ENCODE assay signal across 1 cellular context in the genomic region with DNA sequence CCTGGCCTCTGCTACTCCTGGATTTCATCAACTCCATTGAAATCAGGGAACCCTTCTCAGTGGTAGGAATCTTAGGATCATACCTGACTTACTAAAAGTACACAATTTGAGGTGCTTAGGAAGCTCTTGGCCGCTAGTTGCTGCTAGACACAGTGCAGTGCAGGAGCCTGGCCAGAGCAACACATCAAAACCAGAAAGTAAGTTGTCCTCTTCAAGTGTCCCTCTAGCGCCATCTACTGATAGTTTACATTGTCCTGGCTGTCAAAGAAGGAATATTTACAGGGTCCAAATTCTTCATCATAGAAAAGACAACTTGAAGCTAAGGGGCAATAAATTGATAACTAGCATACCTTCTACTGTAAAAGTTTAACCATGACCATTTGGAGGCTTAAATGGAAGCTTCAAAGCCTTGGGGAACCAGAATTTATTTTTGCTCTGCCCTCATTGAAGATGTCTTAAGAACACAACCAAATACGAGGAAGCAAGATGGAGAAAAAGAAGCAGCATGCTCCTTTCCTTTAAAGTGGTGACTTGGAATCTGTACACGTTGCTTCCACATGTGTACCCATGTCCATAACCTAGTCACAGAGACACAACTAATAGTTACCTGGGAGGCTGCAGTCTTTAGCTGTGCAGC.
A peak's percentile ranks its signal among the peaks of the same experiment; 100 is the strongest.
TF ChIP-seq lines count a peak whose summit lies in the region.

No MANE protein-coding gene starts in this region.

TF ChIP-seq in HepG2, 621 proteins besides CTCF, POLR2A, EP300 and RAD21 (continued from another document):
- TF ChIP-seq FOXP4 (CRISPR knock-in tag; IDR thresholded peaks at IDR 0.05) (peak; percentile 35; the same call in 1 of the 2 replicates), RBFOX2 (IDR thresholded peaks at IDR 0.05; ENCODE audit: low read depth, low read length) (no peak), FOXA3 (CRISPR knock-in tag; IDR thresholded peaks at IDR 0.05) (peak; percentile 33; the same call in 1 of the 2 replicates), FOSL1 (CRISPR knock-in tag; IDR thresholded peaks at IDR 0.05; ENCODE audit: borderline replicate concordance) (no peak), ZNF282 (IDR thresholded peaks at IDR 0.05; ENCODE audit: partially characterized antibody) (no peak), GTF3A (CRISPR knock-in tag; conservative IDR thresholded peaks at IDR 0.05) (no peak), RXRB (CRISPR knock-in tag; IDR thresholded peaks at IDR 0.05; ENCODE audit: borderline replicate concordance) (peak; percentile 34; the same call in 1 of the 2 replicates), ZNF724P (CRISPR knock-in tag; IDR thresholded peaks at IDR 0.05; ENCODE audit: borderline replicate concordance) (no peak), DRAP1 (CRISPR knock-in tag; IDR thresholded peaks at IDR 0.05) (no peak), MEIS2 (CRISPR knock-in tag; IDR thresholded peaks at IDR 0.05) (no peak)
- TF ChIP-seq, protein P1, sequence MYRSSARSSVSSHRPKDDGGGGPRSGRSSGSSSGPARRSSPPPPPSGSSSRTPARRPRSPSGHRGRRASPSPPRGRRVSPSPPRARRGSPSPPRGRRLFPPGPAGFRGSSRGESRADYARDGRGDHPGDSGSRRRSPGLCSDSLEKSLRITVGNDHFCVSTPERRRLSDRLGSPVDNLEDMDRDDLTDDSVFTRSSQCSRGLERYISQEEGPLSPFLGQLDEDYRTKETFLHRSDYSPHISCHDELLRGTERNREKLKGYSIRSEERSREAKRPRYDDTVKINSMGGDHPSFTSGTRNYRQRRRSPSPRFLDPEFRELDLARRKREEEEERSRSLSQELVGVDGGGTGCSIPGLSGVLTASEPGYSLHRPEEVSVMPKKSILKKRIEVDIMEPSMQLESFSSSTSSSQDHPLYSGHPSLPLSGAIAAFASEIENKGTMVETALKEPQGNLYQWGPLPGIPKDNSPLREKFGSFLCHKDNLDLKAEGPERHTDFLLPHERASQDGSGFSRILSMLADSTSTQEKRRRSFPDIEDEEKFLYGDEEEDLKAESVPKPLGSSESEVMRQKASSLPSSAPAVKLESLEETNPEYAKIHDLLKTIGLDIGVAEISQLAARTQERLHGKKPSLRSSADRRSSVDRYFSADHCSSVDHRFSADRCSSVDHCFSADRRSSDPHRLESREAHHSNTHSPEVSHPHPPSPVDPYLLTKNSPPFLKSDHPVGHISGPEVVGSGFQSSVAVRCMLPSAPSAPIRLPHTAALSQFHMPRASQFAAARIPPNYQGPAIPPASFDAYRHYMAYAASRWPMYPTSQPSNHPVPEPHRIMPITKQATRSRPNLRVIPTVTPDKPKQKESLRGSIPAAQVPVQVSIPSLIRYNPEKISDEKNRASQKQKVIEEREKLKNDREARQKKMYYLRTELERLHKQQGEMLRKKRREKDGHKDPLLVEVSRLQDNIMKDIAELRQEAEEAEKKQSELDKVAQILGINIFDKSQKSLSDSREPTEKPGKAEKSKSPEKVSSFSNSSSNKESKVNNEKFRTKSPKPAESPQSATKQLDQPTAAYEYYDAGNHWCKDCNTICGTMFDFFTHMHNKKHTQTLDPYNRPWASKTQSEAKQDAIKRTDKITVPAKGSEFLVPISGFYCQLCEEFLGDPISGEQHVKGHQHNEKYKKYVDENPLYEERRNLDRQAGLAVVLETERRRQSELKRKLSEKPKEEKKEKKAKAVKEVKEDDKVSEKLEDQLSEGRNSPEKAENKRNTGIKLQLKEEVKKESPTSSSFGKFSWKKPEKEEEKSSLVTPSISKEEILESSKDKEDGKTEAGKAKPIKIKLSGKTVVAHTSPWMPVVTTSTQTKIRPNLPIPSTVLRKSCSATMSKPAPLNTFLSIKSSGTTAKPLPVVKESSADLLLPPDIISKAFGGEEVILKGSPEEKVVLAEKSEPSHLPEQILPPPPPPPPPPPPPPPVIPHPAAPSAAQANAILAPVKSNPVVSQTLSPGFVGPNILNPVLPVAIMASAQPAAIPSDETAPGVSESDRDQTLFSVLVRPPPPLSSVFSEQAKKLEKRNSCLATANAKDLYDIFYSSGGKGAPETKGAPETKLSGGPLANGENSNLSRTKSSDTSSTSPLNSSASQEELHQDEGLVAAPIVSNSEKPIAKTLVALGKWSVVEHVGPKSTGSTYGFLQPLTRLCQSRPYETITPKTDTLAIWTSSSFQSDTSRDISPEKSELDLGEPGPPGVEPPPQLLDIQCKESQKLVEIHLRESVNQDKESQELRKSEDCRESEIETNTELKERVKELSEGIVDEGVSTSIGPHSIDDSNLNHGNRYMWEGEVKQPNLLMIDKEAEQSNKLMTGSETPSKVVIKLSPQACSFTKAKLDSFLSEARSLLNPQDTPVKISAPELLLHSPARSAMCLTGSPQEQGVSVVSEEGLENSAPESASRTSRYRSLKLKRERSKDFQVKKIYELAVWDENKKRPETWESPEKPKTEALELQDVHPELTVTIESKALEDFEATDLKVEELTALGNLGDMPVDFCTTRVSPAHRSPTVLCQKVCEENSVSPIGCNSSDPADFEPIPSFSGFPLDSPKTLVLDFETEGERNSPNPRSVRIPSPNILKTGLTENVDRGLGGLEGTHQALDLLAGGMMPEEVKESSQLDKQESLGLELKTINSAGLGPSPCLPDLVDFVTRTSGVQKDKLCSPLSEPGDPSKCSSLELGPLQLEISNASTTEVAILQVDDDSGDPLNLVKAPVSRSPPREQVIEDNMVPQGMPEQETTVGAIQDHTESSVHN (CRISPR knock-in tag; IDR thresholded peaks at IDR 0.05): no peak
- TF ChIP-seq, protein P2, sequence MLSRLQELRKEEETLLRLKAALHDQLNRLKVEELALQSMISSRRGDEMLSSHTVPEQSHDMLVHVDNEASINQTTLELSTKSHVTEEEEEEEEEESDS (CRISPR knock-in tag; IDR thresholded peaks at IDR 0.05; ENCODE audit: borderline replicate concordance): no peak
- TF ChIP-seq, protein P3, sequence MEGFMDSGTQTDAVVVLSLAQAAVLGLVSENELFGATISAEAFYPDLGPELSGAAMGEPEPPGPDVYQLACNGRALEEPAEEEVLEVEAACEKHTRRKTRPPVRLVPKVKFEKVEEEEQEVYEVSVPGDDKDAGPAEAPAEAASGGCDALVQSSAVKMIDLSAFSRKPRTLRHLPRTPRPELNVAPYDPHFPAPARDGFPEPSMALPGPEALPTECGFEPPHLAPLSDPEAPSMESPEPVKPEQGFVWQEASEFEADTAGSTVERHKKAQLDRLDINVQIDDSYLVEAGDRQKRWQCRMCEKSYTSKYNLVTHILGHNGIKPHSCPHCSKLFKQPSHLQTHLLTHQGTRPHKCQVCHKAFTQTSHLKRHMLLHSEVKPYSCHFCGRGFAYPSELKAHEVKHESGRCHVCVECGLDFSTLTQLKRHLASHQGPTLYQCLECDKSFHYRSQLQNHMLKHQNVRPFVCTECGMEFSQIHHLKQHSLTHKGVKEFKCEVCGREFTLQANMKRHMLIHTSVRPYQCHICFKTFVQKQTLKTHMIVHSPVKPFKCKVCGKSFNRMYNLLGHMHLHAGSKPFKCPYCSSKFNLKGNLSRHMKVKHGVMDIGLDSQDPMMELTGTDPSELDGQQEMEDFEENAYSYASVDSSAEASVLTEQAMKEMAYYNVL (CRISPR knock-in tag; IDR thresholded peaks at IDR 0.05; ENCODE audit: borderline replicate concordance): no peak
